ENCODE assay signal across 8 cellular contexts in the genomic region with DNA sequence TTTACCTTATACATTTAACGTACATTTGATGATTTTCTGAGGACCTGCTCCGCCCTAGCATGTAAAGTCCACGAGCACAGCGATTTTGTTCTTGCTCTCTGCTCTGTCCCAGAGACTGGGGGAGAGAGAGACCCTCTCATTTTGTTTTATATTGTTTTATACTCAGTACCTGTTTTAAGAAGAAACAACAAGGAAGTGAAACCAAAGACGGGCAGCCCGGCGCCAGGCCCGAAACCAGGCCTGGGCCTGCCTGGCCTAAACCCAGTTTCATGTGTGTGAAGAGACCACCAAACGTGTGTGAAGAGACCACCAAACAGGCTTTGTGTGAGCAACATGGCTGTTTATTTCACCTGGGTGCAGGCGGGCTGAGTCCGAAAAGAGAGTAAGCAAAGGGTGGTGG. TPM values are rescaled to one million over a fixed set of nuclear protein-coding genes. Genes with fewer than 3 reads are reported as not detected.
DNase-seq lines count a peak whose midpoint lies in the region; ATAC-seq and TF ChIP-seq lines count a peak whose summit lies in the region.
"Not testable (repeated sequence)": the region's sequence is repeated elsewhere in the genome, so short reads cannot be mapped to it uniquely, and the experiment has no call there.

No MANE protein-coding gene starts in this region.

- H2AFZ ChIP-seq in HCT116 (ENCODE audit: low read depth, low read length, poor library complexity, severe bottlenecking): peak overlapping the region; percentile 60
- not testable (repeated sequence) for H2AFZ ChIP-seq in OCI-LY1 (ENCODE audit: low read length)
- peak overlapping the region; percentile 82 for H2AFZ ChIP-seq in hepatocyte

- not testable (repeated sequence) for TF ChIP-seq CTCF in CD14-positive monocyte (IDR thresholded peaks at IDR 0.05); HCT116 (IDR thresholded peaks at IDR 0.05 in 2 of 3, conservative IDR thresholded peaks at IDR 0.05 in 1 of 3; ENCODE audit: borderline replicate concordance in 1 of 3, insufficient read depth in 1 of 3, low read depth in 2 of 3, low read length in 2 of 3); OCI-LY1 (IDR thresholded peaks at IDR 0.05; ENCODE audit: low read length); colonic mucosa (IDR thresholded peaks at IDR 0.05); hepatocyte (IDR thresholded peaks at IDR 0.05; ENCODE audit: poor library complexity); stomach (IDR thresholded peaks at IDR 0.05)

- DNase-seq in CD14-positive monocyte (ENCODE audit: low spot score): peak; percentile 58
- not testable (repeated sequence) for DNase-seq in HCT116 (ENCODE audit: low read depth, low spot score); activated T-cell treated with anti-CD3 and anti-CD28 coated beads, Interleukin-2, amount 50 U/mL, for 4 hours; colonic mucosa; hepatocyte (ENCODE audit: low spot score); stomach
- peak; percentile 18 for DNase-seq in natural killer cell treated with Interleukin-12 subunit alpha and Interleukin-12 subunit beta and Interleukin-15 and Interleukin-18, amount 100 ng/mL, for 72 hours (ENCODE audit: low spot score)

- CTCF ChIA-PET in HCT116 (lab: Charles Lee): not testable (repeated sequence)

- RAD21 ChIA-PET in HCT116 (lab: Charles Lee; ENCODE audit: low non-redundant PET in 1 of 2, low total read pairs in 2 of 2, uncharacterized antibody in 2 of 2, unreplicated experiment in 2 of 2): not testable (repeated sequence)

- not testable (repeated sequence) for TF ChIP-seq EP300 in stomach (IDR thresholded peaks at IDR 0.05)

- WGBS in hepatocyte (ENCODE audit: low lambda C conversion rate, missing lambda C conversion rate): 88% methylated on average over 11 of the region's 11 CpGs
- WGBS in stomach, 5 donors: 88 to 92% (median 90%) methylated on average over 11 of the region's 11 CpGs

- BruUV-seq in HCT116 (replicated peaks; lab: Mats Ljungman, UMichigan): TSS peak; percentile 98

- not testable (repeated sequence) for TF ChIP-seq RAD21 in HCT116 (IDR thresholded peaks at IDR 0.05; ENCODE audit: low read depth)

- H3K4me1 ChIP-seq in HCT116 (ENCODE audit: control insufficient read depth in 1 of 2, insufficient read depth in 2 of 2, low read length in 2 of 2) (peaks cover 11 to 22% of the 10 kb centered on the region in 2 experiments; a peak in 3 of 4 replicates), OCI-LY1 (ENCODE audit: insufficient read depth, low read length, severe bottlenecking) (peaks cover 46% of the 10 kb centered on the region), stomach (peaks cover 11 to 26% (median 22%) of the 10 kb centered on the region in 4 donors)
- H3K4me1 ChIP-seq in colonic mucosa; hepatocyte (ENCODE audit: insufficient read depth): not testable (repeated sequence)

- H3K4me2 ChIP-seq in HCT116 (ENCODE audit: low read length): peak overlapping the region; percentile 93
- peak overlapping the region; percentile 85 for H3K4me2 ChIP-seq in OCI-LY1 (ENCODE audit: low read length)
- peak overlapping the region; percentile 79 for H3K4me2 ChIP-seq in hepatocyte

- intact Hi-C loops in CD14-positive monocyte (cut with micrococcal nuclease): loop anchor here in 1 of 2 donors (10.0 kb wide), 1 partner anchor 76 kb away; a partner anchor contains a TSS
- intact Hi-C loops in HCT116 (cut with micrococcal nuclease); colonic mucosa (cut with DNase I); stomach (cut with DNase I; ENCODE audit: low total_unique reads): not testable (repeated sequence)

- not testable (repeated sequence) for H3K36me3 Mint-ChIP-seq in CD14-positive monocyte; activated T-cell treated with anti-CD3 and anti-CD28 coated beads, Interleukin-2, amount 50 U/mL, for 4 hours (ENCODE audit: insufficient read depth); natural killer cell treated with Interleukin-12 subunit alpha and Interleukin-12 subunit beta and Interleukin-15 and Interleukin-18, amount 100 ng/mL, for 72 hours

- not testable (repeated sequence) for H3K9me2 ChIP-seq in HCT116 (ENCODE audit: insufficient read depth); OCI-LY1 (ENCODE audit: low read depth, low read length); hepatocyte (replicated peaks; ENCODE audit: insufficient read depth)

- not testable (repeated sequence) for H3K36me3 ChIP-seq in HCT116 (ENCODE audit: control insufficient read depth in 1 of 2, insufficient read depth in 2 of 2, low read length in 2 of 2); OCI-LY1 (ENCODE audit: insufficient read depth, low read length); colonic mucosa; hepatocyte (replicated peaks; ENCODE audit: insufficient read depth, low read depth); stomach

- H3K27me3 Mint-ChIP-seq in CD14-positive monocyte (ENCODE audit: low read depth in 3 of 3); activated T-cell treated with anti-CD3 and anti-CD28 coated beads, Interleukin-2, amount 50 U/mL, for 4 hours (ENCODE audit: low read depth); natural killer cell treated with Interleukin-12 subunit alpha and Interleukin-12 subunit beta and Interleukin-15 and Interleukin-18, amount 100 ng/mL, for 72 hours: not testable (repeated sequence)

- peak overlapping the region; percentile 85 to 99 for H3K4me3 ChIP-seq in HCT116 (replicated peaks in 1 of 2; ENCODE audit: low read depth in 1 of 2, low read length in 2 of 2)
- peak overlapping the region; percentile 93 for H3K4me3 ChIP-seq in OCI-LY1 (ENCODE audit: low read depth, low read length, poor library complexity, severe bottlenecking)
- H3K4me3 ChIP-seq in colonic mucosa: peak overlapping the region; percentile 72
- H3K4me3 ChIP-seq in hepatocyte: peak overlapping the region; percentile 28
- H3K4me3 ChIP-seq in stomach: peak overlapping the region; percentile 77 to 92 (median 79)

- peak overlapping the region; percentile 85 for H3K9ac ChIP-seq in HCT116 (ENCODE audit: low read length)
- peak overlapping the region; percentile 81 for H3K9ac ChIP-seq in OCI-LY1 (ENCODE audit: low read length)
- H3K9ac ChIP-seq in colonic mucosa (ENCODE audit: low read depth in 2 of 2, low read length in 2 of 2): peak overlapping the region in 1 of 2 donors; percentile 77

- POLR2A ChIA-PET in HCT116 (lab: Charles Lee): not testable (repeated sequence)

- H4K20me1 ChIP-seq in HCT116 (ENCODE audit: insufficient read depth); OCI-LY1 (ENCODE audit: insufficient read depth, low read length); hepatocyte (ENCODE audit: insufficient read depth, poor library complexity, severe bottlenecking): not testable (repeated sequence)

- H3K79me2 ChIP-seq in HCT116 (ENCODE audit: insufficient read depth, low read length) (peaks cover 40% of the 10 kb centered on the region), hepatocyte (peaks cover 39% of the 10 kb centered on the region)
- H3K79me2 ChIP-seq in OCI-LY1 (ENCODE audit: insufficient read depth, low read length): not testable (repeated sequence)

- ATAC-seq in HCT116; activated T-cell treated with anti-CD3 and anti-CD28 coated beads, Interleukin-2, amount 50 U/mL, for 4 hours; natural killer cell treated with Interleukin-12 subunit alpha and Interleukin-12 subunit beta and Interleukin-15 and Interleukin-18, amount 100 ng/mL, for 72 hours: not testable (repeated sequence)

- not testable (repeated sequence) for H3K9me3 ChIP-seq in HCT116 (ENCODE audit: control insufficient read depth in 1 of 2, insufficient read depth in 1 of 2, low read depth in 1 of 2, low read length in 2 of 2); OCI-LY1 (ENCODE audit: low read length); colonic mucosa; hepatocyte (ENCODE audit: low read depth); stomach

- peaks cover 30% of the 10 kb centered on the region for H3K4me1 Mint-ChIP-seq in CD14-positive monocyte
- H3K4me1 Mint-ChIP-seq in activated T-cell treated with anti-CD3 and anti-CD28 coated beads, Interleukin-2, amount 50 U/mL, for 4 hours (ENCODE audit: low read depth): peaks cover 29% of the 10 kb centered on the region
- peaks cover 22 to 24% of the 10 kb centered on the region in 2 donors for H3K4me1 Mint-ChIP-seq in natural killer cell treated with Interleukin-12 subunit alpha and Interleukin-12 subunit beta and Interleukin-15 and Interleukin-18, amount 100 ng/mL, for 72 hours (ENCODE audit: low read depth in 2 of 2)

- H3K27me3 ChIP-seq in HCT116 (ENCODE audit: insufficient read depth, low read length); OCI-LY1 (ENCODE audit: insufficient read depth, low read length); colonic mucosa; hepatocyte; stomach: not testable (repeated sequence)

- H3K27ac ChIP-seq in HCT116 (ENCODE audit: low read depth, low read length) (peak overlapping the region; percentile 50; the same call in 1 of the 2 replicates), OCI-LY1 (ENCODE audit: low read depth, low read length, poor library complexity, severe bottlenecking) (peak overlapping the region; percentile 99), colonic mucosa (peak overlapping the region; percentile 74), hepatocyte (peak overlapping the region; percentile 81), stomach (peak overlapping the region in 4 of 5 donors; percentile 81 to 85 (median 84))

- peak overlapping the region; percentile 80 to 98 for H3K4me3 Mint-ChIP-seq in CD14-positive monocyte
- peak overlapping the region; percentile 84 for H3K4me3 Mint-ChIP-seq in activated T-cell treated with anti-CD3 and anti-CD28 coated beads, Interleukin-2, amount 50 U/mL, for 4 hours
- peak overlapping the region; percentile 91 for H3K4me3 Mint-ChIP-seq in natural killer cell treated with Interleukin-12 subunit alpha and Interleukin-12 subunit beta and Interleukin-15 and Interleukin-18, amount 100 ng/mL, for 72 hours

- H3K9me3 Mint-ChIP-seq in CD14-positive monocyte; activated T-cell treated with anti-CD3 and anti-CD28 coated beads, Interleukin-2, amount 50 U/mL, for 4 hours; natural killer cell treated with Interleukin-12 subunit alpha and Interleukin-12 subunit beta and Interleukin-15 and Interleukin-18, amount 100 ng/mL, for 72 hours: not testable (repeated sequence)

- H3F3A ChIP-seq in OCI-LY1 (ENCODE audit: insufficient read depth, low read length): not testable (repeated sequence)

- H3K27ac Mint-ChIP-seq in CD14-positive monocyte: peak overlapping the region; percentile 96 to 100 (median 99)
- peak overlapping the region; percentile 81 to 89 for H3K27ac Mint-ChIP-seq in natural killer cell treated with Interleukin-12 subunit alpha and Interleukin-12 subunit beta and Interleukin-15 and Interleukin-18, amount 100 ng/mL, for 72 hours

- not testable (repeated sequence) for TF ChIP-seq POLR2A in HCT116 (IDR thresholded peaks at IDR 0.05; ENCODE audit: borderline replicate concordance, extremely low read depth, insufficient read depth, insufficient read length); stomach (IDR thresholded peaks at IDR 0.05)

RNA-seq across cellular contexts. Expression of a gene that starts 0.7 kb away (rescaled TPM):
- polyA plus RNA-seq in CD14-positive monocyte (10 to 100 TPM in 1 of 2 donors, 1 to 10 TPM in 1; 9.3 to 10.6 TPM), hepatocyte (13.6 and 18.5 TPM in 2 replicates), stomach (10 to 100 TPM in 1 of 3 donors, 1 to 10 TPM in 2; 7.8 to 11.5 (median 9.8) TPM)
- total RNA-seq in HCT116 (2021; ENCODE audit: unreplicated experiment) (10.1 TPM), colonic mucosa (1 to 10 TPM; 7.2 to 8.4 TPM), hepatocyte (24.6 and 29.3 TPM in 2 replicates), stomach (10 to 100 TPM in 4 of 5 donors, 1 to 10 TPM in 1; 7.0 to 44.2 (median 13.8) TPM)
- polyA plus RNA-seq in HCT116 (2012): 9.1 and 12.4 TPM in 2 replicates
- total RNA-seq in activated T-cell treated with anti-CD3 and anti-CD28 coated beads, Interleukin-2, amount 50 U/mL, for 4 hours: 1 to 10 TPM; 5.9 to 6.8 (median 6.4) TPM
- 10 to 100 TPM; 10.1 to 12.3 TPM for total RNA-seq in natural killer cell treated with Interleukin-12 subunit alpha and Interleukin-12 subunit beta and Interleukin-15 and Interleukin-18, amount 100 ng/mL, for 72 hours

RNA-seq across cellular contexts. Expression of a gene that starts 49.8 kb away (rescaled TPM):
- 10 to 100 TPM; 42.8 to 46.8 TPM for polyA plus RNA-seq in CD14-positive monocyte
- total RNA-seq in HCT116 (2021; ENCODE audit: unreplicated experiment): 19.9 TPM
- 14.7 and 16.8 TPM in 2 replicates for polyA plus RNA-seq in HCT116 (2012)
- total RNA-seq in activated T-cell treated with anti-CD3 and anti-CD28 coated beads, Interleukin-2, amount 50 U/mL, for 4 hours: 10 to 100 TPM; 30.6 to 42.7 (median 38.8) TPM
- 10 to 100 TPM; 39.9 to 69.1 TPM for total RNA-seq in colonic mucosa
- 49.7 and 55.3 TPM in 2 replicates for total RNA-seq in hepatocyte
- 13.2 and 14.3 TPM in 2 replicates for polyA plus RNA-seq in hepatocyte
- 10 to 100 TPM; 65.0 to 81.8 TPM for total RNA-seq in natural killer cell treated with Interleukin-12 subunit alpha and Interleukin-12 subunit beta and Interleukin-15 and Interleukin-18, amount 100 ng/mL, for 72 hours
- total RNA-seq in stomach: 100 to 1,000 TPM in 1 of 5 donors, 10 to 100 TPM in 4; 17.7 to 150 (median 56.6) TPM
- 10 to 100 TPM; 13.0 to 15.6 (median 13.6) TPM for polyA plus RNA-seq in stomach

RNA-seq across cellular contexts. Expression of a gene that starts 52.9 kb away (rescaled TPM):
- polyA plus RNA-seq in CD14-positive monocyte (10 to 100 TPM; 75.8 to 98.8 TPM), hepatocyte (21.5 and 21.9 TPM in 2 replicates), stomach (10 to 100 TPM in 1 of 3 donors, 1 to 10 TPM in 2; 6.4 to 10.6 (median 7.2) TPM)
- total RNA-seq in HCT116 (2021; ENCODE audit: unreplicated experiment) (21.5 TPM), colonic mucosa (10 to 100 TPM; 23.3 to 26.8 TPM), hepatocyte (20.8 and 22.4 TPM in 2 replicates), stomach (10 to 100 TPM; 25.8 to 98.6 (median 61.0) TPM)
- 12.9 and 14.7 TPM in 2 replicates for polyA plus RNA-seq in HCT116 (2012)
- total RNA-seq in activated T-cell treated with anti-CD3 and anti-CD28 coated beads, Interleukin-2, amount 50 U/mL, for 4 hours: 10 to 100 TPM; 43.0 to 51.8 (median 49.0) TPM
- total RNA-seq in natural killer cell treated with Interleukin-12 subunit alpha and Interleukin-12 subunit beta and Interleukin-15 and Interleukin-18, amount 100 ng/mL, for 72 hours: 10 to 100 TPM; 87.5 to 94.2 TPM

Comparison
In these comparisons a context has a peak if more than half of its experiments do, and no peak if none do; other contexts are left out.
1. H3K4me3 ChIP-seq: peak in every context shown above with its lines; median percentile 93 in OCI-LY1; 92 in HCT116; 79 in stomach; 72 in colonic mucosa; 28 in hepatocyte.